35 cellular contexts compared by ENCODE assay signal in the genomic region with DNA sequence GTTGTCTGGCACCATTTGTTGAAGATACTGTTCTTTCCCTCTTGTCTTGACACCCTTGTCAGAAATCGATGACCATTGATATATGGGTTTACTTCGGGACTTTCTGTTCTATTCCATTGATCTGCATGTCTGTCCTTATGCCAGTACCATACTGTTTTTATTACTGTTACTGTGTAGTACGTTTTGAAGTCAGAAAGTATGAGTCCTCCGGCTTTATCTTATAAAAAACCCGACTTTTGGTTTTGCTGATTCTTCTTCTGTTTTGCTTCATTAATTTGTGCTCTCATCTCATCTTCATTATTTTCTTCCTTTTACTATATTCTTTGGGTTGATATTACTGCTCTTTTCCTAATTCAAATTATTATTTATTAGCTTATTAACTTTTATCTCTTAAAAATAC.
"Had no signal": no experiment of that assay in that cellular context is flagged by ENCODE, and none has a peak within 500 bp of the region (broad histone marks: within the 10 kb centered on the region; RNA-seq: fewer than 3 reads in every experiment).

No MANE protein-coding gene starts in this region.

- DNase-seq: activated effector memory CD4-positive, alpha-beta T cell treated with anti-CD3 and anti-CD28 coated beads, Interleukin-2, amount 50 U/mL, for 16 hours; activated effector memory CD4-positive, alpha-beta T cell treated with Interleukin-2 at 50 U/mL for 16 hours; activated gamma-delta T cell; activated gamma-delta T cell treated with Interleukin-2 at 50 U/mL for 16 hours; activated naive CD4-positive, alpha-beta T cell; activated naive CD4-positive, alpha-beta T cell treated with anti-CD3 and anti-CD28 coated beads for 36 hours; activated naive CD4-positive, alpha-beta T cell treated with anti-CD3 and anti-CD28 coated beads, Interleukin-2, amount 10 ng/mL, durations not matched to agents 7 days and 5 days; activated naive CD4-positive, alpha-beta T cell treated with anti-CD3 and anti-CD28 coated beads, Interleukin-2, amount 50 U/mL, for 16 hours; activated naive CD4-positive, alpha-beta T cell treated with Interleukin-2 at 50 U/mL for 16 hours; activated naive CD8-positive, alpha-beta T cell treated with anti-CD3 and anti-CD28 coated beads for 36 hours; activated naive CD8-positive, alpha-beta T cell treated with anti-CD3 and anti-CD28 coated beads, Interleukin-2, amount 10 ng/mL, durations not matched to agents 7 days and 5 days; activated T-cell treated with anti-CD3 and anti-CD28 coated beads, Interleukin-2, amount 50 U/mL, for 24 hours; activated T-cell treated with anti-CD3 and anti-CD28 coated beads, Interleukin-2, amount 50 U/mL, for 4 hours; activated T-cell treated with anti-CD3 and anti-CD28 coated beads, Interleukin-2, amount 50 U/mL, for 48 hours; activated T-cell treated with anti-CD3 and anti-CD28 coated beads, Interleukin-2, amount 50 U/mL, for 72 hours; adrenal gland; amniotic stem cell; amygdala; anterior cingulate cortex; aorta; body of pancreas; brain microvascular endothelial cell; caudate nucleus; central memory CD4-positive, alpha-beta T cell; cerebellar nuclear complex had no signal

- ATAC-seq: body of pancreas had no signal

- H3K36me3 Mint-ChIP-seq: activated naive CD4-positive, alpha-beta T cell treated with anti-CD3 and anti-CD28 coated beads, Interleukin-2, amount 10 ng/mL, durations not matched to agents 7 days and 5 days had no signal

- FAIRE-seq: astrocyte, bronchial epithelial cell had no signal

- H3K4me3 Mint-ChIP-seq: activated naive CD4-positive, alpha-beta T cell treated with anti-CD3 and anti-CD28 coated beads for 36 hours; activated naive CD4-positive, alpha-beta T cell treated with anti-CD3 and anti-CD28 coated beads, Interleukin-2, amount 10 ng/mL, durations not matched to agents 7 days and 5 days; activated naive CD4-positive, alpha-beta T cell treated with anti-CD3 and anti-CD28 coated beads, Interleukin-2, amount 50 U/mL, for 24 hours; activated naive CD8-positive, alpha-beta T cell; activated naive CD8-positive, alpha-beta T cell treated with anti-CD3 and anti-CD28 coated beads for 36 hours; activated naive CD8-positive, alpha-beta T cell treated with anti-CD3 and anti-CD28 coated beads, Interleukin-2, amount 10 ng/mL, durations not matched to agents 7 days and 5 days; activated T-cell treated with anti-CD3 and anti-CD28 coated beads, Interleukin-2, amount 50 U/mL, for 24 hours; activated T-cell treated with anti-CD3 and anti-CD28 coated beads, Interleukin-2, amount 50 U/mL, for 4 hours; activated T-cell treated with anti-CD3 and anti-CD28 coated beads, Interleukin-2, amount 50 U/mL, for 72 hours; activated T-helper 1 cell treated with anti-CD3 and anti-CD28 coated beads, Interleukin-12 subunit alpha, Interleukin-12 subunit beta, Interleukin-2, Interleukin-4 antibody, amounts not matched to agents 30 ng/mL and 10 ng/mL and 1 ng/mL, durations not matched to agents 14 hours and 24 hours and 36 hours; activated T-helper 17 cell treated with anti-CD3 and anti-CD28 coated beads, Interleukin-2, amount 50 U/mL, for 72 hours; brain; central memory CD8-positive, alpha-beta T cell had no signal

- H3K27me3 Mint-ChIP-seq: activated naive CD4-positive, alpha-beta T cell treated with anti-CD3 and anti-CD28 coated beads, Interleukin-2, amount 10 ng/mL, durations not matched to agents 7 days and 5 days; activated naive CD4-positive, alpha-beta T cell treated with anti-CD3 and anti-CD28 coated beads, Interleukin-2, amount 50 U/mL, for 24 hours; activated naive CD8-positive, alpha-beta T cell; activated naive CD8-positive, alpha-beta T cell treated with anti-CD3 and anti-CD28 coated beads for 36 hours; activated naive CD8-positive, alpha-beta T cell treated with anti-CD3 and anti-CD28 coated beads, Interleukin-2, amount 10 ng/mL, durations not matched to agents 7 days and 5 days; activated T-cell treated with anti-CD3 and anti-CD28 coated beads, Interleukin-2, amount 50 U/mL, for 24 hours; activated T-helper 17 cell treated with anti-CD3 and anti-CD28 coated beads, Interleukin-2, amount 50 U/mL, for 72 hours; brain; central memory CD8-positive, alpha-beta T cell had no signal

- H3K27ac Mint-ChIP-seq: activated naive CD4-positive, alpha-beta T cell treated with anti-CD3 and anti-CD28 coated beads for 36 hours; activated naive CD4-positive, alpha-beta T cell treated with anti-CD3 and anti-CD28 coated beads, Interleukin-2, amount 10 ng/mL, durations not matched to agents 7 days and 5 days; activated naive CD4-positive, alpha-beta T cell treated with anti-CD3 and anti-CD28 coated beads, Interleukin-2, amount 50 U/mL, for 24 hours; activated naive CD4-positive, alpha-beta T cell treated with anti-CD3 and anti-CD28 coated beads, Interleukin-2, amount 50 U/mL, for 72 hours; activated naive CD8-positive, alpha-beta T cell; activated naive CD8-positive, alpha-beta T cell treated with anti-CD3 and anti-CD28 coated beads for 36 hours; activated naive CD8-positive, alpha-beta T cell treated with anti-CD3 and anti-CD28 coated beads, Interleukin-2, amount 10 ng/mL, durations not matched to agents 7 days and 5 days; activated T-cell treated with anti-CD3 and anti-CD28 coated beads, Interleukin-2, amount 50 U/mL, for 24 hours; activated T-cell treated with anti-CD3 and anti-CD28 coated beads, Interleukin-2, amount 50 U/mL, for 72 hours; activated T-helper 1 cell treated with anti-CD3 and anti-CD28 coated beads, Interleukin-12 subunit alpha, Interleukin-12 subunit beta, Interleukin-2, Interleukin-4 antibody, amounts not matched to agents 30 ng/mL and 10 ng/mL and 1 ng/mL, durations not matched to agents 14 hours and 24 hours and 36 hours; activated T-helper 17 cell treated with anti-CD3 and anti-CD28 coated beads, Interleukin-2, amount 50 U/mL, for 72 hours; activated T-helper 2 cell treated with anti-CD3 and anti-CD28 coated beads, Interferon-gamma antibody, Interleukin-2, Interleukin-4, amounts not matched to agents 10 μg/mL and 5 μg/mL and 100 μg/mL, durations not matched to agents 14 hours and 24 hours and 36 hours; brain had no signal

- H3K9me3 Mint-ChIP-seq: activated naive CD4-positive, alpha-beta T cell treated with anti-CD3 and anti-CD28 coated beads, Interleukin-2, amount 50 U/mL, for 24 hours; activated T-cell treated with anti-CD3 and anti-CD28 coated beads, Interleukin-2, amount 50 U/mL, for 4 hours; activated T-helper 1 cell treated with anti-CD3 and anti-CD28 coated beads, Interleukin-12 subunit alpha, Interleukin-12 subunit beta, Interleukin-2, Interleukin-4 antibody, amounts not matched to agents 30 ng/mL and 10 ng/mL and 1 ng/mL, durations not matched to agents 14 hours and 24 hours and 36 hours; activated T-helper 17 cell treated with anti-CD3 and anti-CD28 coated beads, Interleukin-2, amount 50 U/mL, for 72 hours; central memory CD8-positive, alpha-beta T cell had no signal
